Comparison of ENCODE assay signal across 2 cellular contexts in the genomic region with DNA sequence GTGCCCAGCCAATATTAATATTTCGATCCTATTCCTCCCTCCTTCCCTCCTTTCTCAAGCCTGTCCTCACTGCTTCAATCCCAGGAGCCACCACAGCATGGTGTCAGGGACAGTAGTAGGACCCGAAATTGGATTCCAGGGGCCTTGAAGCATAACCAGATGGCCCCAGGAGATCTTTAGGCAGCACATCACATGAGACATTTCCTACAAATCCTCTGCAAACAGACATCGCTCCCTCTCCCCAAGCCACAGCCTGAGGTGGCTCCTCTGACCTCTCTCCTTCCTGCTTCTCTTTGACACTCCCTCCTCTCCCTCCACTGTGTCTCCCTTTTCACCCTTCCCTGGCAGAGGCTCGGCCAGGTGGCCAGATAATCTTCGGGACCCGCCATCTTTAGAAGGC.
TF ChIP-seq lines count a peak whose summit lies in the region.

No MANE protein-coding gene starts in this region.

TF ChIP-seq in GM23338, 12 proteins besides CTCF, POLR2A, EP300 and RAD21 (continued from another document):
- TF ChIP-seq, protein P1, sequence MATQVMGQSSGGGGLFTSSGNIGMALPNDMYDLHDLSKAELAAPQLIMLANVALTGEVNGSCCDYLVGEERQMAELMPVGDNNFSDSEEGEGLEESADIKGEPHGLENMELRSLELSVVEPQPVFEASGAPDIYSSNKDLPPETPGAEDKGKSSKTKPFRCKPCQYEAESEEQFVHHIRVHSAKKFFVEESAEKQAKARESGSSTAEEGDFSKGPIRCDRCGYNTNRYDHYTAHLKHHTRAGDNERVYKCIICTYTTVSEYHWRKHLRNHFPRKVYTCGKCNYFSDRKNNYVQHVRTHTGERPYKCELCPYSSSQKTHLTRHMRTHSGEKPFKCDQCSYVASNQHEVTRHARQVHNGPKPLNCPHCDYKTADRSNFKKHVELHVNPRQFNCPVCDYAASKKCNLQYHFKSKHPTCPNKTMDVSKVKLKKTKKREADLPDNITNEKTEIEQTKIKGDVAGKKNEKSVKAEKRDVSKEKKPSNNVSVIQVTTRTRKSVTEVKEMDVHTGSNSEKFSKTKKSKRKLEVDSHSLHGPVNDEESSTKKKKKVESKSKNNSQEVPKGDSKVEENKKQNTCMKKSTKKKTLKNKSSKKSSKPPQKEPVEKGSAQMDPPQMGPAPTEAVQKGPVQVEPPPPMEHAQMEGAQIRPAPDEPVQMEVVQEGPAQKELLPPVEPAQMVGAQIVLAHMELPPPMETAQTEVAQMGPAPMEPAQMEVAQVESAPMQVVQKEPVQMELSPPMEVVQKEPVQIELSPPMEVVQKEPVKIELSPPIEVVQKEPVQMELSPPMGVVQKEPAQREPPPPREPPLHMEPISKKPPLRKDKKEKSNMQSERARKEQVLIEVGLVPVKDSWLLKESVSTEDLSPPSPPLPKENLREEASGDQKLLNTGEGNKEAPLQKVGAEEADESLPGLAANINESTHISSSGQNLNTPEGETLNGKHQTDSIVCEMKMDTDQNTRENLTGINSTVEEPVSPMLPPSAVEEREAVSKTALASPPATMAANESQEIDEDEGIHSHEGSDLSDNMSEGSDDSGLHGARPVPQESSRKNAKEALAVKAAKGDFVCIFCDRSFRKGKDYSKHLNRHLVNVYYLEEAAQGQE (IDR thresholded peaks at IDR 0.05; ENCODE audit: unreplicated experiment), result no peak
- TF ChIP-seq EZH2phosphoT487 (IDR thresholded peaks at IDR 0.05; ENCODE audit: unreplicated experiment), result no peak
- no peak for TF ChIP-seq POLR2AphosphoS5 (IDR thresholded peaks at IDR 0.05; ENCODE audit: low read depth)
- TF ChIP-seq ZNF114 (CRISPR knock-in tag; IDR thresholded peaks at IDR 0.05), result no peak
- TF ChIP-seq JUNB (IDR thresholded peaks at IDR 0.05; ENCODE audit: unreplicated experiment), result no peak
- TF ChIP-seq ZNF331 (CRISPR knock-in tag; IDR thresholded peaks at IDR 0.05; ENCODE audit: low read depth), result no peak
- TF ChIP-seq ETS1 (IDR thresholded peaks at IDR 0.05), result no peak
- no peak for TF ChIP-seq STAT1 (IDR thresholded peaks at IDR 0.05; ENCODE audit: unreplicated experiment)
- TF ChIP-seq ZNF462 (CRISPR knock-in tag; IDR thresholded peaks at IDR 0.05), result no peak

TF ChIP-seq in WTC11, 78 proteins besides CTCF, POLR2A, EP300 and RAD21 (continued from another document):
- TF ChIP-seq STAT6 (CRISPR knock-in tag; conservative IDR thresholded peaks at IDR 0.05; ENCODE audit: low read depth), result no peak
- TF ChIP-seq SOX15 (CRISPR knock-in tag; IDR thresholded peaks at IDR 0.05), result no peak
- TF ChIP-seq, protein P2, sequence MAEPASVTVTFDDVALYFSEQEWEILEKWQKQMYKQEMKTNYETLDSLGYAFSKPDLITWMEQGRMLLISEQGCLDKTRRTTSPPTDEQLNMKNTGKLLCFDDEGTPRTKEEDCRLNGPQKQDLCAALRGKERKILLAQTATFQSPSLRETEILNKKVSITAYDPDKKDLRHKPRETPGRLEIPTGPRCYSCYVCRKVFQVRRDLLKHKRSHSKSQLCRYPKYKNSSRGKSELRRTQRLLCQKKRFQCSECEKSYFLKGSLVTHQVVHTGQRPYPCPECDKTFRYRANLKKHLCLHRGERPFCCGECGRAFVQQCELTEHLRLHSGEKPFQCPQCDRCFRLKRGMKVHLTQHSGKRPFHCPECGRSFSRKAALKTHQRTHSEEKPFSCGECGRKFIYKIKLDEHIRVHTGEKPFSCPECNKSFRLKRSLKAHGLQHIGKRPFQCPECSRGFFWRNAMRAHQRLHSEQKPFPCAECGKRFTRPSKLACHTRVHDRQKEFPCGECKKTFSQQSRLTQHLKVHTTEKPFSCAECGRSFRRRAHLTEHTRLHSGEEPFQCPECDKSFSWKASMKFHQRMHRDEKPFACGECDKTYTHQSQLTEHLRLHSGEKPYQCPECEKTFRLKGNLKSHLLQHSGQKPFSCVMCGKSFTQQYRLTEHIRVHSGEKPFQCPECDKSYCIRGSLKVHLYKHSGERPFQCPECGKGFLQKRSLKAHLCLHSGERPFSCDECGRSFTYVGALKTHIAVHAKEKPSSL (CRISPR knock-in tag; conservative IDR thresholded peaks at IDR 0.05), result no peak
- no peak for TF ChIP-seq FOXP4 (CRISPR knock-in tag; IDR thresholded peaks at IDR 0.05)
- no peak for TF ChIP-seq CREB1 (CRISPR knock-in tag; IDR thresholded peaks at IDR 0.05)
